In the genomic region with DNA sequence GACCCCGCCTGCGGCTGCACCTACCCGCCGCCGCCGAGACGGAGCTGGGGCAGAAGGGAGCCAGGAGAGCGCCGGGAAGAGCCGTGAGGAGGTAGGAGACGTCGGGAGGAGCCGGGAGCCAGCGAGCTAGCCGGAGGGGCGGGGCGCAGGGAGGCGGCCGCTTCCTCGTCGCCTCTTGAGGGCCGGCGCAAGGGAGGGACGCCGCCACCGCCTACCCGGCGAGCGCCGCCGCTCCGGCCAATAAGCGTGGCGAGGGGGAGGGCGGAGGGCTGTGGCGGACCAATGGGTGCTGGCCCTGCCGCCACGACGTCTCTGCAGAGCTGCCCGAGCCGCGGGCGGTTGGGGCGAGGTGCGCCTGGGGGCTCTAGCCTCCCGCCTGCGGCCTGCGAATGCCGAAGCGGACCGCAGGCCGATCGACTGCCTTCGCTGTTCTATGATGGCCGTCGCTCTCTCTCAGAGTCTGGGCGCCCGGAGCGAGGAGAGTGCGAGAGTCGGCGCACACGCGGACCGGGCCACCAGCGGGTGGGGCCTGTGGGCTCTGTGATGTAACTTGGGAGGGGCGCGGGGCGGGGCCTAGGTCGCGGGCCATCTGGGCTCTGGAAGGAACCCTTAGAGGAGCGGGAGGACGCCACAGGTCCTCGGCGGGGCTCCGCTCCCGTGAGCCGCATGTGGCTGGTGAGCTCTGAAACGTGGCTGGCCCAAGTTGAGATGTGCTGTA, we compare ENCODE assay signal across 1 cellular context.
A peak's percentile ranks its signal among the peaks of the same experiment; 100 is the strongest.
TF ChIP-seq lines count a peak whose summit lies in the region.

No MANE protein-coding gene starts in this region.

TF ChIP-seq in HCT116, 20 proteins besides CTCF, POLR2A, EP300 and RAD21 (continued from another document):
- TF ChIP-seq, protein P1, sequence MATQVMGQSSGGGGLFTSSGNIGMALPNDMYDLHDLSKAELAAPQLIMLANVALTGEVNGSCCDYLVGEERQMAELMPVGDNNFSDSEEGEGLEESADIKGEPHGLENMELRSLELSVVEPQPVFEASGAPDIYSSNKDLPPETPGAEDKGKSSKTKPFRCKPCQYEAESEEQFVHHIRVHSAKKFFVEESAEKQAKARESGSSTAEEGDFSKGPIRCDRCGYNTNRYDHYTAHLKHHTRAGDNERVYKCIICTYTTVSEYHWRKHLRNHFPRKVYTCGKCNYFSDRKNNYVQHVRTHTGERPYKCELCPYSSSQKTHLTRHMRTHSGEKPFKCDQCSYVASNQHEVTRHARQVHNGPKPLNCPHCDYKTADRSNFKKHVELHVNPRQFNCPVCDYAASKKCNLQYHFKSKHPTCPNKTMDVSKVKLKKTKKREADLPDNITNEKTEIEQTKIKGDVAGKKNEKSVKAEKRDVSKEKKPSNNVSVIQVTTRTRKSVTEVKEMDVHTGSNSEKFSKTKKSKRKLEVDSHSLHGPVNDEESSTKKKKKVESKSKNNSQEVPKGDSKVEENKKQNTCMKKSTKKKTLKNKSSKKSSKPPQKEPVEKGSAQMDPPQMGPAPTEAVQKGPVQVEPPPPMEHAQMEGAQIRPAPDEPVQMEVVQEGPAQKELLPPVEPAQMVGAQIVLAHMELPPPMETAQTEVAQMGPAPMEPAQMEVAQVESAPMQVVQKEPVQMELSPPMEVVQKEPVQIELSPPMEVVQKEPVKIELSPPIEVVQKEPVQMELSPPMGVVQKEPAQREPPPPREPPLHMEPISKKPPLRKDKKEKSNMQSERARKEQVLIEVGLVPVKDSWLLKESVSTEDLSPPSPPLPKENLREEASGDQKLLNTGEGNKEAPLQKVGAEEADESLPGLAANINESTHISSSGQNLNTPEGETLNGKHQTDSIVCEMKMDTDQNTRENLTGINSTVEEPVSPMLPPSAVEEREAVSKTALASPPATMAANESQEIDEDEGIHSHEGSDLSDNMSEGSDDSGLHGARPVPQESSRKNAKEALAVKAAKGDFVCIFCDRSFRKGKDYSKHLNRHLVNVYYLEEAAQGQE (IDR thresholded peaks at IDR 0.05; ENCODE audit: low read depth), result no peak
- TF ChIP-seq, protein P2, sequence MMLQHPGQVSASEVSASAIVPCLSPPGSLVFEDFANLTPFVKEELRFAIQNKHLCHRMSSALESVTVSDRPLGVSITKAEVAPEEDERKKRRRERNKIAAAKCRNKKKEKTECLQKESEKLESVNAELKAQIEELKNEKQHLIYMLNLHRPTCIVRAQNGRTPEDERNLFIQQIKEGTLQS (IDR thresholded peaks at IDR 0.05), result no peak
- no peak for TF ChIP-seq SRF (IDR thresholded peaks at IDR 0.05; ENCODE audit: low read depth)
- peak; percentile 95 for TF ChIP-seq POLR2AphosphoS5 (IDR thresholded peaks at IDR 0.05; ENCODE audit: low read depth, low read length)
- TF ChIP-seq, protein P3, sequence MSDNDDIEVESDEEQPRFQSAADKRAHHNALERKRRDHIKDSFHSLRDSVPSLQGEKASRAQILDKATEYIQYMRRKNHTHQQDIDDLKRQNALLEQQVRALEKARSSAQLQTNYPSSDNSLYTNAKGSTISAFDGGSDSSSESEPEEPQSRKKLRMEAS (IDR thresholded peaks at IDR 0.05), result peak; percentile 96
- no peak for TF ChIP-seq EZH2 (IDR thresholded peaks at IDR 0.05)
- TF ChIP-seq CEBPB (IDR thresholded peaks at IDR 0.05; ENCODE audit: low read depth), result no peak; the same call in 1 of the 2 replicates
- peak; percentile 46; the same call in 1 of the 2 replicates for TF ChIP-seq ZFX (IDR thresholded peaks at IDR 0.05)
- TF ChIP-seq SP1 (IDR thresholded peaks at IDR 0.05; ENCODE audit: low read depth), result peak; percentile 96
- TF ChIP-seq SIN3A (IDR thresholded peaks at IDR 0.05; ENCODE audit: low read depth), result peak; percentile 82
- TF ChIP-seq EZH2phosphoT487 (IDR thresholded peaks at IDR 0.05; ENCODE audit: borderline replicate concordance), result no peak
- no peak for TF ChIP-seq ELF1 (IDR thresholded peaks at IDR 0.05; ENCODE audit: borderline replicate concordance, low read depth)
- 0 out of 2 replicates have a peak, but pooled peaks have one; percentile 55 for TF ChIP-seq CBX3 (IDR thresholded peaks at IDR 0.05; ENCODE audit: low read depth)
- peak; percentile 60 for TF ChIP-seq YY1 (IDR thresholded peaks at IDR 0.05; ENCODE audit: extremely low read depth, insufficient replicate concordance, low read depth, low read length)
- no peak for TF ChIP-seq ZNF274 (IDR thresholded peaks at IDR 0.05; ENCODE audit: low read depth, low read length)
- no peak for TF ChIP-seq JUND (IDR thresholded peaks at IDR 0.05)
- TF ChIP-seq FOSL1 (IDR thresholded peaks at IDR 0.05; ENCODE audit: low read depth), result no peak
